8 cellular contexts compared by ENCODE assay signal in the genomic region with DNA sequence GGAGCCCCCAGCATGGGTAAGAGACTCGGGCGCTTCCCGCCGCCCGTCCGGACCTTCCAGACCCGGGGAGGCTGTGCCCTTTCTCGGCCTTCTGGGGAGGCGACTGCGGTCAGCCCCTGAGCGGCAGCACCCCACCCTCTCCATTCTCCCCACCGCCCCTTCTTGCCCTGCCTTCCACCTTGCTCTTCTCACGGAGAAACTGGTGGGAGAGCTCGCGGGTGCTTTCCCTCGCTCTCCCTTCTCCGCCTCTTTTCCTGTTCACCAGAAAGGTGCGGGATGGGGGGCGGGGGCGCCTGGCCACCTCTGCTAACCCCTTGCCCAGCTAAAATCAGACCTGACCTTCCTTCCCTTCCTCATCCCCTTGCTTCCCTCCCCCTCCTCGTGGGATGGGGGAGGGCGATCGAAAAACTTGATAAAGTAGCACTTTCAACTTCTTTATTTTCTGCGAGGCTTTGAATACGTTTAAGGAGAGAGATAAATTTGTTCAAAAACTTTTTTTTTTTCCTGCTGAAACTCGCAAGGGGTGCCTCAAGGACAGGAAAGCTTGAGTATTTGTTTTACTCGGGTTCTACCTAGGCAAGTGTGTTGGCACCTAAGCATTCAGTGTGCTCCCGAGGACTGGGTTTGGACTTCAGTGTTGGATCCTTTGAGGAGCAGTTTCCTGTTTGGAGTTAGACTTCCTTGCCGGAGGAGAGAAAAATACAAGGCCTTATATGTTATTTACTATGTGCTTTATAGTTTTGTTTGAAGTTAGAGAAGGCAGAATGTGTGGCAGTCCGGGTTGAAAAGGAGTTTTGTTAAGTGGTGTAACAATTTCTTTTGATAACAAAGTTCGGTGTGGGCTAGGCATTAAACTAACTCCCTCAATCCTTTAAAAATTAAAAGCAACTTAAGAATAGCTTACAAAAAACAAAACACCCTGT. TPM values are rescaled to one million over a fixed set of nuclear protein-coding genes. Genes with fewer than 3 reads are reported as not detected.
A peak's percentile ranks its signal among the peaks of the same experiment; 100 is the strongest.
DNase-seq lines count a peak whose midpoint lies in the region; ATAC-seq and TF ChIP-seq lines count a peak whose summit lies in the region.

No MANE protein-coding gene starts in this region.

- peaks cover 5% of the 10 kb centered on the region for H3K36me3 Mint-ChIP-seq in T-helper 1 cell treated with Interleukin-12 subunit alpha and Interleukin-12 subunit beta and Interleukin-4 antibody, amounts not matched to agents 30 μg/mL and 1 μg/mL, for 36 hours (ENCODE audit: low read depth)
- H3K36me3 Mint-ChIP-seq in naive thymus-derived CD4-positive, alpha-beta T cell = peaks cover 0 to 4% (median 0%) of the 10 kb centered on the region in 5 donors

- H3K4me3 Mint-ChIP-seq in T-helper 1 cell treated with Interleukin-12 subunit alpha and Interleukin-12 subunit beta and Interleukin-4 antibody, amounts not matched to agents 30 μg/mL and 1 μg/mL, for 36 hours = peak overlapping the region; percentile 98
- H3K4me3 Mint-ChIP-seq in naive thymus-derived CD4-positive, alpha-beta T cell = peak overlapping the region; percentile 95 to 100 (median 98)

- no peak for TF ChIP-seq EP300 in esophagus muscularis mucosa (IDR thresholded peaks at IDR 0.05)

- H3K4me1 Mint-ChIP-seq in T-helper 1 cell treated with Interleukin-12 subunit alpha and Interleukin-12 subunit beta and Interleukin-4 antibody, amounts not matched to agents 30 μg/mL and 1 μg/mL, for 36 hours (ENCODE audit: low read depth) = peaks cover 37% of the 10 kb centered on the region
- peaks cover 29 to 63% (median 56%) of the 10 kb centered on the region in 7 donors for H3K4me1 Mint-ChIP-seq in naive thymus-derived CD4-positive, alpha-beta T cell

- DNase-seq in COLO829 (ENCODE audit: low spot score) = peak; percentile 35
- peak in 1 of 2 experiments; percentile 39 for DNase-seq in HL-60 (ENCODE audit: low read depth in 1 of 2, low spot score in 1 of 2)
- no peak for DNase-seq in esophagus muscularis mucosa (ENCODE audit: extremely low spot score)
- DNase-seq in naive thymus-derived CD4-positive, alpha-beta T cell = peak in 6 of 9 donors; percentile 1 to 71 (median 22)
- no peak for DNase-seq in LoVo (ENCODE audit: low spot score)
- no peak for DNase-seq in T1000 (lab: John Stamatoyannopoulos, UW)

- H3K4me1 ChIP-seq in esophagus muscularis mucosa = peaks cover 13 to 48% (median 31%) of the 10 kb centered on the region in 4 donors
- H3K4me1 ChIP-seq in naive thymus-derived CD4-positive, alpha-beta T cell (ENCODE audit: control insufficient read depth in 2 of 2, insufficient read depth in 2 of 2, low read length in 2 of 2) = peaks cover 11 to 19% of the 10 kb centered on the region in 2 donors

- TF ChIP-seq POLR2A in esophagus muscularis mucosa (IDR thresholded peaks at IDR 0.05; ENCODE audit: low read depth) = no peak

- no peaks in the 10 kb centered on the region for H3K9me3 ChIP-seq in esophagus muscularis mucosa
- H3K9me3 ChIP-seq in naive thymus-derived CD4-positive, alpha-beta T cell (ENCODE audit: control insufficient read depth in 2 of 3, low read length in 3 of 3) = no peaks in the 10 kb centered on the region

- peaks cover 7% of the 10 kb centered on the region for H3K27me3 Mint-ChIP-seq in T-helper 1 cell treated with Interleukin-12 subunit alpha and Interleukin-12 subunit beta and Interleukin-4 antibody, amounts not matched to agents 30 μg/mL and 1 μg/mL, for 36 hours (ENCODE audit: low read depth)
- H3K27me3 Mint-ChIP-seq in naive thymus-derived CD4-positive, alpha-beta T cell = peaks cover 0 to under 1% (median 0%) of the 10 kb centered on the region in 5 donors

- H3K27ac Mint-ChIP-seq in T-helper 1 cell treated with Interleukin-12 subunit alpha and Interleukin-12 subunit beta and Interleukin-4 antibody, amounts not matched to agents 30 μg/mL and 1 μg/mL, for 36 hours = peak overlapping the region; percentile 96
- peak overlapping the region; percentile 94 to 100 (median 98) for H3K27ac Mint-ChIP-seq in naive thymus-derived CD4-positive, alpha-beta T cell

- no peaks in the 10 kb centered on the region for H3K36me3 ChIP-seq in esophagus muscularis mucosa
- H3K36me3 ChIP-seq in naive thymus-derived CD4-positive, alpha-beta T cell (ENCODE audit: control insufficient read depth in 2 of 3, insufficient read depth in 3 of 3, low read length in 3 of 3) = peaks cover 0 to 10% (median 0%) of the 10 kb centered on the region in 3 experiments

- TF ChIP-seq CTCF in HL-60 (IDR thresholded peaks at IDR 0.05; ENCODE audit: insufficient read depth, low read length) (no peak), esophagus muscularis mucosa (IDR thresholded peaks at IDR 0.05) (no peak)

- H3K27ac ChIP-seq in HL-60 (replicated peaks) = peak overlapping the region; percentile 88
- peak overlapping the region; percentile 97 to 99 (median 99) for H3K27ac ChIP-seq in esophagus muscularis mucosa (replicated peaks in 1 of 4)
- H3K27ac ChIP-seq in naive thymus-derived CD4-positive, alpha-beta T cell (ENCODE audit: low read depth, low read length) = peak overlapping the region; percentile 92

- H3K27me3 ChIP-seq in HL-60 (ENCODE audit: insufficient read depth, poor library complexity, severe bottlenecking) (no peaks in the 10 kb centered on the region), esophagus muscularis mucosa (no peaks in the 10 kb centered on the region)
- H3K27me3 ChIP-seq in naive thymus-derived CD4-positive, alpha-beta T cell (ENCODE audit: control insufficient read depth in 2 of 2, insufficient read depth in 2 of 2, low read length in 2 of 2) = no peaks in the 10 kb centered on the region

- CTCF ChIA-PET in naive thymus-derived CD4-positive, alpha-beta T cell (lab: Charles Lee) = interaction anchor here (1.1 to 2.4 kb wide), 2 partner anchors 65 to 117 kb away, joined by 3 to 11 read pairs; no protein-coding TSS in a partner anchor

- intact Hi-C loops in esophagus muscularis mucosa (cut with DNase I) = no loop called here
- intact Hi-C loops in naive thymus-derived CD4-positive, alpha-beta T cell (cut with micrococcal nuclease) = loop anchor here (1.0 to 5.0 kb wide), 8 partner anchors 14 to 1984 kb away; a partner anchor contains a TSS

- H3K4me3 ChIP-seq in HL-60 (replicated peaks; ENCODE audit: insufficient read depth, low read length) (peak overlapping the region; percentile 94), esophagus muscularis mucosa (peak overlapping the region; percentile 89 to 99 (median 97))
- H3K4me3 ChIP-seq in naive thymus-derived CD4-positive, alpha-beta T cell (ENCODE audit: low read length) = peak overlapping the region; percentile 82

- WGBS in esophagus muscularis mucosa = under 1% methylated on average over 25 of the region's 31 CpGs

- H3K9me3 Mint-ChIP-seq in T-helper 1 cell treated with Interleukin-12 subunit alpha and Interleukin-12 subunit beta and Interleukin-4 antibody, amounts not matched to agents 30 μg/mL and 1 μg/mL, for 36 hours = no peaks in the 10 kb centered on the region
- peaks cover 0 to 2% (median 0%) of the 10 kb centered on the region in 11 donors for H3K9me3 Mint-ChIP-seq in naive thymus-derived CD4-positive, alpha-beta T cell

- ATAC-seq in GM19395 (IDR thresholded peaks at IDR 0.05; ENCODE audit: unreplicated experiment) = peak; percentile 42
- peak; percentile 33 for ATAC-seq in naive thymus-derived CD4-positive, alpha-beta T cell

- POLR2A ChIA-PET in naive thymus-derived CD4-positive, alpha-beta T cell (lab: Charles Lee) = interaction anchor here (0.7 to 3.0 kb wide), 8 partner anchors 9 to 151 kb away, joined by 3 to 20 read pairs (median 4); no protein-coding TSS in a partner anchor

RNA-seq across cellular contexts. Expression of a gene that starts 0.9 kb away (rescaled TPM):
- total RNA-seq in esophagus muscularis mucosa = 10 to 100 TPM; 17.2 to 20.7 (median 20.0) TPM
- total RNA-seq in naive thymus-derived CD4-positive, alpha-beta T cell = 10 to 100 TPM; 21.8 to 37.0 (median 27.9) TPM
- polyA plus RNA-seq in naive thymus-derived CD4-positive, alpha-beta T cell = 1 to 10 TPM; 7.6 to 7.7 TPM

Comparison
In these comparisons a context has a peak if more than half of its experiments do, and no peak if none do; other contexts are left out.
1. DNase-seq: peak in COLO829 (single experiment) and naive thymus-derived CD4-positive, alpha-beta T cell (6 of 9); none in esophagus muscularis mucosa (single experiment), LoVo (single experiment) and T1000 (single experiment).
2. Peak in every context shown above with its lines, with median percentiles within 50 percentile points of each other: H3K27ac ChIP-seq and H3K4me3 ChIP-seq.